Comparison of ENCODE assay signal across 15 cellular contexts in the genomic region with DNA sequence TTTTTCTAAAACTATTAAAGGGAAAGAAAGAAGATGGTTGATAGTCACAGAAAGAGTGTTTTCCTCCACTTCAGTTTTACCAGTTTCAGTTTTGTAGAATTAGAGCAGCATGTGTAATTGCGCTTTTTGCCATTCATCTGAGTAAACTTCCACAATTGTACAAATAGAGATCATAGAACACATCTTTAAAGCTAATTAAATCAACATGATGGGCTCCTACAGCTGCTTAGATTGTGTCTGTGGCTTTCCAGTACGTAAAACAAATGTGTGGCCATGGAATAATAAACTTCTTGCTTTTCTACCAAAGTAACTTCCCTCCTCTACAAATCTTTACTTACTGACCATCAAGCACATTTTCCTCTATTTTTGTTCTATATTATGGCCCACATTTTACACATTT.
"Had no signal": no experiment of that assay in that cellular context is flagged by ENCODE, and none has a peak within 500 bp of the region (broad histone marks: within the 10 kb centered on the region; RNA-seq: fewer than 3 reads in every experiment).

No MANE protein-coding gene starts in this region.

- H3K36me3 Mint-ChIP-seq: activated naive CD4-positive, alpha-beta T cell treated with anti-CD3 and anti-CD28 coated beads, Interleukin-2, amount 50 U/mL, for 24 hours; WTC11 had no signal

- H3K27me3 Mint-ChIP-seq: activated CD4-positive, alpha-beta T cell treated with anti-CD3 and anti-CD28 coated beads, Interleukin-2, amount 10 ng/mL, durations not matched to agents 24 days and 14 days; activated naive CD4-positive, alpha-beta T cell treated with anti-CD3 and anti-CD28 coated beads, Interleukin-2, amount 50 U/mL, for 24 hours; dendritic cell treated with granulocyte-macrophage colony-stimulating factor and Interleukin-4, amounts not matched to agents 40 ng/mL and 50 ng/mL, for 4 days; stimulated activated naive CD8-positive, alpha-beta T cell treated with anti-CD3 and anti-CD28 coated beads, Interleukin-15, amount 100 ng/mL, for 72 hours; T-helper 17 cell had no signal

- H3K27ac Mint-ChIP-seq: activated CD4-positive, alpha-beta T cell treated with anti-CD3 and anti-CD28 coated beads, Interleukin-2, amount 10 ng/mL, durations not matched to agents 24 days and 14 days; activated naive CD4-positive, alpha-beta T cell treated with anti-CD3 and anti-CD28 coated beads, Interleukin-2, amount 50 U/mL, for 24 hours; dendritic cell treated with granulocyte-macrophage colony-stimulating factor and Interleukin-4, amounts not matched to agents 40 ng/mL and 50 ng/mL, for 4 days; endodermal cell; T-helper 17 cell; WTC11 had no signal

- H3K9me3 Mint-ChIP-seq: activated CD4-positive, alpha-beta T cell treated with anti-CD3 and anti-CD28 coated beads, Interleukin-2, amount 10 ng/mL, durations not matched to agents 24 days and 14 days; activated naive CD4-positive, alpha-beta T cell treated with anti-CD3 and anti-CD28 coated beads, Interleukin-2, amount 50 U/mL, for 24 hours; dendritic cell treated with granulocyte-macrophage colony-stimulating factor and Interleukin-4, amounts not matched to agents 40 ng/mL and 50 ng/mL, for 4 days; endodermal cell; WTC11 had no signal

- ATAC-seq: stimulated activated naive CD8-positive, alpha-beta T cell treated with anti-CD3 and anti-CD28 coated beads, Interleukin-15, amount 100 ng/mL, for 72 hours; T-helper 17 cell; WTC11 had no signal

- H3K4me3 ChIP-seq: gastroesophageal sphincter, right atrium auricular region, skin epidermis, thoracic aorta had no signal

- H3K36me3 ChIP-seq: gastroesophageal sphincter, right atrium auricular region, thoracic aorta had no signal

- H3K9me3 ChIP-seq: gastroesophageal sphincter, right atrium auricular region, thoracic aorta had no signal

- H3K4me1 ChIP-seq: gastroesophageal sphincter, right atrium auricular region had no signal

- H3K4me1 Mint-ChIP-seq: activated CD4-positive, alpha-beta T cell treated with anti-CD3 and anti-CD28 coated beads, Interleukin-2, amount 10 ng/mL, durations not matched to agents 24 days and 14 days; activated naive CD4-positive, alpha-beta T cell treated with anti-CD3 and anti-CD28 coated beads, Interleukin-2, amount 50 U/mL, for 24 hours; endodermal cell; stimulated activated naive CD8-positive, alpha-beta T cell treated with anti-CD3 and anti-CD28 coated beads, Interleukin-15, amount 100 ng/mL, for 72 hours; T-helper 17 cell; WTC11 had no signal

- H3K27me3 ChIP-seq: gastroesophageal sphincter, right atrium auricular region had no signal

- H3K4me3 Mint-ChIP-seq: activated CD4-positive, alpha-beta T cell treated with anti-CD3 and anti-CD28 coated beads, Interleukin-2, amount 10 ng/mL, durations not matched to agents 24 days and 14 days; activated naive CD4-positive, alpha-beta T cell treated with anti-CD3 and anti-CD28 coated beads, Interleukin-2, amount 50 U/mL, for 24 hours; dendritic cell treated with granulocyte-macrophage colony-stimulating factor and Interleukin-4, amounts not matched to agents 40 ng/mL and 50 ng/mL, for 4 days; endodermal cell; stimulated activated naive CD8-positive, alpha-beta T cell treated with anti-CD3 and anti-CD28 coated beads, Interleukin-15, amount 100 ng/mL, for 72 hours; T-helper 17 cell; WTC11 had no signal

- DNase-seq: activated CD4-positive, alpha-beta T cell treated with anti-CD3 and anti-CD28 coated beads, Interleukin-2, amount 10 ng/mL, durations not matched to agents 24 days and 14 days; amygdala; cerebellar nuclear complex; endodermal cell; kidney glomerular epithelial cell; stimulated activated CD4-positive, alpha-beta T cell treated with anti-CD3 and anti-CD28 coated beads, Interleukin-4, amount 100 ng/mL, for 4 hours; stimulated activated naive CD8-positive, alpha-beta T cell treated with anti-CD3 and anti-CD28 coated beads, Interleukin-15, amount 100 ng/mL, for 72 hours; T-helper 17 cell had no signal

- H3K27ac ChIP-seq: gastroesophageal sphincter, right atrium auricular region, thoracic aorta had no signal
